ENCODE assay signal across 36 cellular contexts in the genomic region with DNA sequence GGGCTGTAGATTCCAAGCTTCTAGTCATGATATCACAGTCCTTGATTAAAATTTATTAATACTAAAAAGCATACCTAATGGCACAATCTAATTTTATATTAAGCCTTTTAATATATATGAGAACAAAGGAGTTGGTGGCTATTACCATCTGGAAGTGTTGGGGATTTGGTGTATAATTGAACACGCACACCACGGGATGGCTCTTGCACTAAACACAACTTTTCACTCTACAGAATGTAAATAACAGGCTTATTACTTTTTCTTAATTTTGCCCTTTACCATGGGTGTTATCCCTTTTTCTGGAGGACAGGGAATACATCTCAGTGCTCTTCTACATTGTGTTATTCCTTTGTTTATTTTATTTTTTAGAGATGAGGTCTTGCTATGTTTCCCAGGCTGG.
"Had no signal": no experiment of that assay in that cellular context is flagged by ENCODE, and none has a peak within 500 bp of the region (broad histone marks: within the 10 kb centered on the region; RNA-seq: fewer than 3 reads in every experiment).

No MANE protein-coding gene starts in this region.

- H3K27ac ChIP-seq: brain microvascular endothelial cell, colonic mucosa, PC-9, RWPE1, VCaP had no signal

- H3K27ac Mint-ChIP-seq: activated B cell treated with CpG ODN at 0.5 μM for 24 hours; activated CD4-positive, alpha-beta memory T cell treated with anti-CD3 and anti-CD28 coated beads for 36 hours; activated naive CD4-positive, alpha-beta T cell treated with anti-CD3 and anti-CD28 coated beads, Interleukin-2, amount 50 U/mL, for 72 hours; activated T-cell treated with anti-CD3 and anti-CD28 coated beads, Interleukin-2, amount 50 U/mL, for 72 hours; activated T-helper 17 cell treated with anti-CD3 and anti-CD28 coated beads, Interleukin-2, amount 50 U/mL, for 72 hours; T-cell had no signal

- DNase-seq: activated B cell treated with CpG ODN at 0.5 μM for 24 hours; activated CD4-positive, alpha-beta memory T cell treated with anti-CD3 and anti-CD28 coated beads for 36 hours; activated CD4-positive, alpha-beta T cell treated with anti-CD3 and anti-CD28 coated beads for 4 hours; activated CD4-positive, alpha-beta T cell treated with anti-CD3 and anti-CD28 coated beads, Interleukin-2, amount 50 U/mL, for 1 hour; activated CD4-positive, CD25-positive, alpha-beta regulatory T cell treated with anti-CD3 and anti-CD28 coated beads, Interleukin-2, amount 50 U/mL, for 72 hours; activated CD8-positive, alpha-beta memory T cell treated with anti-CD3 and anti-CD28 coated beads, Interleukin-2, amount 50 U/mL, for 4 hours; activated effector memory CD4-positive, alpha-beta T cell treated with anti-CD3 and anti-CD28 coated beads, Interleukin-2, amount 50 U/mL, for 16 hours; activated naive CD4-positive, alpha-beta T cell; activated T-cell treated with anti-CD3 and anti-CD28 coated beads, Interleukin-2, amount 50 U/mL, for 72 hours; amniotic stem cell; aorta; brain microvascular endothelial cell; central memory CD4-positive, alpha-beta T cell; colonic mucosa; NCI-H1092 treated with DMSO at 0.1 percent for 48 hours; NCI-H1417; NCI-H146; NCI-H187; NCI-H2029 treated with DMSO at 0.1 percent for 48 hours; NCI-H2107; NCI-H2171; NCI-H510A; NCI-H526; NCI-H748 treated with DMSO at 0.1 percent for 48 hours; NK-92 treated with Interleukin-12 subunit alpha and Interleukin-12 subunit beta, amount 100 ng/mL, for 24 hours; PC-9; SIG-M5; T-cell; T-helper 2 cell; T-helper 9 cell had no signal

- H3K36me3 Mint-ChIP-seq: activated naive CD4-positive, alpha-beta T cell treated with anti-CD3 and anti-CD28 coated beads, Interleukin-2, amount 50 U/mL, for 72 hours had no signal

- H3K4me1 Mint-ChIP-seq: activated B cell treated with CpG ODN at 0.5 μM for 24 hours; activated T-helper 17 cell treated with anti-CD3 and anti-CD28 coated beads, Interleukin-2, amount 50 U/mL, for 72 hours; T-cell had no signal

- H3K9me3 Mint-ChIP-seq: activated B cell treated with CpG ODN at 0.5 μM for 24 hours; activated CD4-positive, alpha-beta memory T cell treated with anti-CD3 and anti-CD28 coated beads for 36 hours; activated naive CD4-positive, alpha-beta T cell treated with anti-CD3 and anti-CD28 coated beads, Interleukin-2, amount 50 U/mL, for 72 hours; activated T-cell treated with anti-CD3 and anti-CD28 coated beads, Interleukin-2, amount 50 U/mL, for 72 hours; activated T-helper 17 cell treated with anti-CD3 and anti-CD28 coated beads, Interleukin-2, amount 50 U/mL, for 72 hours; T-cell had no signal

- H3K9me3 ChIP-seq: colonic mucosa had no signal

- H3K27me3 ChIP-seq: brain microvascular endothelial cell, colonic mucosa had no signal

- H3K27me3 Mint-ChIP-seq: activated B cell treated with CpG ODN at 0.5 μM for 24 hours; activated CD4-positive, alpha-beta memory T cell treated with anti-CD3 and anti-CD28 coated beads for 36 hours; activated T-helper 17 cell treated with anti-CD3 and anti-CD28 coated beads, Interleukin-2, amount 50 U/mL, for 72 hours; T-cell had no signal

- ATAC-seq: activated naive CD4-positive, alpha-beta T cell treated with anti-CD3 and anti-CD28 coated beads, Interleukin-2, amount 50 U/mL, for 72 hours; activated T-cell treated with anti-CD3 and anti-CD28 coated beads, Interleukin-2, amount 50 U/mL, for 72 hours; activated T-helper 17 cell treated with anti-CD3 and anti-CD28 coated beads, Interleukin-2, amount 50 U/mL, for 72 hours; Right ventricle myocardium inferior; SK-N-SH treated with all-trans-retinoic acid at 6 μM for 48 hours; T-cell had no signal

- H3K4me1 ChIP-seq: colonic mucosa had no signal

- H3K4me3 ChIP-seq: colonic mucosa, PC-9 had no signal

- H3K4me3 Mint-ChIP-seq: activated B cell treated with CpG ODN at 0.5 μM for 24 hours; activated CD4-positive, alpha-beta memory T cell treated with anti-CD3 and anti-CD28 coated beads for 36 hours; activated T-cell treated with anti-CD3 and anti-CD28 coated beads, Interleukin-2, amount 50 U/mL, for 72 hours; activated T-helper 17 cell treated with anti-CD3 and anti-CD28 coated beads, Interleukin-2, amount 50 U/mL, for 72 hours; T-cell had no signal
